In the genomic region with DNA sequence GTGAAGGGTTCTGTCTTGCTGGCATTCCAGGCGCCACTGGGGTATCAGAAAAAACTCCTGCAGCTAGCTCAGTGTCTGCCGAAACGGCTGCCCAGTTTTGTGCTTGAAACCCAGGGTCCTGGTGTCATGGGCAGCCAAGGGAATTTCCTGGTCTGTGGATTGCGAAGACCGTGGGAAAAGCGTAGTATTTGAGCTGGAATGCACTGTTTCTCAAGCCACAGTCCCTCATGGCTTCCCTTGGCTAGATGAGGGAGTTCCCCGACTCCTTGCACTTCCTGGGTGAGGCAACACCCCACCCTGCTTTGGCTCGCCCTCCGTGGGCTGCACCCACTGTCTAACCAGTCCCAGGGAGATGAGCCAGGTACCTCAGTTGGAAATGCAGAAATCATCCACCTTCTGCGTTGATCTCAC, we compare ENCODE assay signal across 11 cellular contexts. TPM values are rescaled to one million over a fixed set of nuclear protein-coding genes. Genes with fewer than 3 reads are reported as not detected.
DNase-seq lines count a peak whose midpoint lies in the region; ATAC-seq, FAIRE-seq and TF ChIP-seq lines count a peak whose summit lies in the region.
"Had no signal": no experiment of that assay in that cellular context is flagged by ENCODE, and none has a peak within 500 bp of the region (broad histone marks: within the 10 kb centered on the region; RNA-seq: fewer than 3 reads in every experiment).

No MANE protein-coding gene starts in this region.

- H3K36me3 ChIP-seq in right lobe of liver (peaks cover 0 to 46% (median 10%) of the 10 kb centered on the region in 4 donors), HepG2 (replicated peaks in 1 of 2; ENCODE audit: control insufficient read depth in 1 of 2, insufficient read depth in 2 of 2, low read length in 2 of 2) (peaks cover 18 to 47% of the 10 kb centered on the region in 2 experiments), brain microvascular endothelial cell (replicated peaks) (peaks cover 24% of the 10 kb centered on the region), lower lobe of right lung (peaks cover 81% of the 10 kb centered on the region), upper lobe of left lung (peaks cover 17 to 82% (median 49%) of the 10 kb centered on the region in 4 donors)

- in situ Hi-C loops in HepG2 (cut with HindIII; ENCODE audit: extremely low pct_ligation_motif_present, low pct_unique_long_range_greater_than_20kb) = no loop called here
- in situ Hi-C loops in brain microvascular endothelial cell (cut with HindIII; ENCODE audit: low pct_ligation_motif_present, low sequenced_read_pairs) = no loop called here
- in situ Hi-C loops in ACHN (cut with HindIII; ENCODE audit: low pct_ligation_motif_present, low pct_unique_long_range_greater_than_20kb, low sequenced_read_pairs) = no loop called here

- H3K4me3 ChIP-seq in right lobe of liver (no peak overlapping the region), HepG2 (replicated peaks in 1 of 3; ENCODE audit: insufficient read depth in 1 of 3, low read depth in 2 of 3, low read length in 3 of 3) (no peak overlapping the region), brain microvascular endothelial cell (ENCODE audit: low read depth, low read length) (no peak overlapping the region), lower lobe of right lung (no peak overlapping the region), upper lobe of left lung (no peak overlapping the region)
- H3K4me3 ChIP-seq: thoracic aorta had no signal

- no peak overlapping the region for H2AFZ ChIP-seq in HepG2 (ENCODE audit: low read length)

- FAIRE-seq in HepG2 (lab: Jason Lieb, UNC) = no peak

- TF ChIP-seq EP300 in HepG2 (IDR thresholded peaks at IDR 0.05; ENCODE audit: low read depth in 2 of 2, low read length in 2 of 2) = no peak
- no peak for TF ChIP-seq EP300 in HepG2 (CRISPR knock-in tag; IDR thresholded peaks at IDR 0.05; ENCODE audit: borderline replicate concordance)
- TF ChIP-seq EP300 in upper lobe of left lung (IDR thresholded peaks at IDR 0.05) = no peak

- H3K9me3 ChIP-seq in right lobe of liver = no peaks in the 10 kb centered on the region
- no peaks in the 10 kb centered on the region for H3K9me3 ChIP-seq in HepG2 (ENCODE audit: low read length)
- H3K9me3 ChIP-seq in lower lobe of right lung = no peaks in the 10 kb centered on the region
- H3K9me3 ChIP-seq in upper lobe of left lung = no peaks in the 10 kb centered on the region
- H3K9me3 ChIP-seq: Caco-2, thoracic aorta had no signal

- H3K79me2 ChIP-seq in HepG2 (ENCODE audit: insufficient read depth, low read length) = peaks cover 2% of the 10 kb centered on the region

- ATAC-seq in right lobe of liver = no peak
- ATAC-seq in HepG2 = no peak
- peak; percentile 51 to 52 for ATAC-seq in lower lobe of right lung
- ATAC-seq in upper lobe of left lung (ENCODE audit: low FRiP score in 2 of 2) = no peak
- ATAC-seq in GM18502 (IDR thresholded peaks at IDR 0.05; ENCODE audit: poor library complexity, unreplicated experiment) = no peak

- DNase-seq in right lobe of liver = peak in 2 of 3 donors; percentile 6 to 17
- no peak for DNase-seq in HepG2 (ENCODE audit: low spot score)
- peak; percentile 88 for DNase-seq in brain microvascular endothelial cell
- no peak for DNase-seq in lower lobe of right lung
- DNase-seq in upper lobe of left lung = peak in 1 of 2 donors; percentile 56
- DNase-seq in ACHN = no peak
- DNase-seq in GM19238 (ENCODE audit: insufficient read length, low spot score) = no peak
- DNase-seq: NCI-H2227 treated with DMSO at 0.1 percent for 48 hours had no signal

- CTCF ChIA-PET in HepG2 (lab: Yijun Ruan, JAX; ENCODE audit: low intra/inter-chr PET ratio, low total read pairs) = no interaction called here

- WGBS in right lobe of liver (ENCODE audit: insufficient coverage, low coverage, low lambda C conversion rate, missing lambda C conversion rate) = 20% methylated on average over 1 of the region's 10 CpGs
- 100% methylated on average over 9 of the region's 10 CpGs for WGBS in HepG2 (ENCODE audit: low lambda C conversion rate)
- WGBS in upper lobe of left lung, 2 donors = 62 to 70% methylated on average over 8 to 10 of the region's 10 CpGs

- no peak overlapping the region for H3K4me2 ChIP-seq in HepG2 (ENCODE audit: low read depth, low read length)

- intact Hi-C loops in right lobe of liver (cut with DNase I) (no loop called here), HepG2 (cut with micrococcal nuclease; ENCODE audit: unreplicated experiment) (no loop called here), lower lobe of right lung (cut with DNase I) (no loop called here)

- H3K9ac ChIP-seq in HepG2 (ENCODE audit: insufficient read depth, low read depth, low read length) = no peak overlapping the region

- POLR2A ChIA-PET in HepG2 (lab: Yijun Ruan, JAX) = no interaction called here

- H4K20me1 ChIP-seq in HepG2 (ENCODE audit: insufficient read depth, low read length) = no peaks in the 10 kb centered on the region

- BruUV-seq in HepG2 (replicated peaks; lab: Mats Ljungman, UMichigan) = no TSS peak

- H3K27me3 ChIP-seq in right lobe of liver (no peaks in the 10 kb centered on the region), HepG2 (ENCODE audit: control insufficient read depth in 1 of 2, insufficient read depth in 2 of 2, low read length in 2 of 2) (no peaks in the 10 kb centered on the region), brain microvascular endothelial cell (replicated peaks) (no peaks in the 10 kb centered on the region), lower lobe of right lung (ENCODE audit: low read depth) (no peaks in the 10 kb centered on the region), upper lobe of left lung (no peaks in the 10 kb centered on the region)

- no peak for TF ChIP-seq RAD21 in HepG2 (CRISPR knock-in tag; IDR thresholded peaks at IDR 0.05)

- no peak for TF ChIP-seq POLR2A in right lobe of liver (IDR thresholded peaks at IDR 0.05)
- no peak for TF ChIP-seq POLR2A in HepG2 (IDR thresholded peaks at IDR 0.05; ENCODE audit: insufficient read depth in 1 of 2, low read depth in 2 of 2, low read length in 2 of 2)
- TF ChIP-seq POLR2A in upper lobe of left lung (IDR thresholded peaks at IDR 0.05) = no peak

- no peak for TF ChIP-seq CTCF in right lobe of liver (IDR thresholded peaks at IDR 0.05)
- TF ChIP-seq CTCF in HepG2 (CRISPR knock-in tag; IDR thresholded peaks at IDR 0.05) = no peak
- TF ChIP-seq CTCF in brain microvascular endothelial cell (IDR thresholded peaks at IDR 0.05; ENCODE audit: low read depth, low read length, missing control alignments) = no peak
- no peak for TF ChIP-seq CTCF in lower lobe of right lung (IDR thresholded peaks at IDR 0.05)
- TF ChIP-seq CTCF in upper lobe of left lung (IDR thresholded peaks at IDR 0.05) = no peak

- H3K4me1 ChIP-seq in right lobe of liver (peaks cover 0 to 11% (median 0%) of the 10 kb centered on the region in 4 donors), HepG2 (ENCODE audit: insufficient read depth, low read length) (no peaks in the 10 kb centered on the region; the same call in 1 of the 2 replicates), lower lobe of right lung (peaks cover 23% of the 10 kb centered on the region), upper lobe of left lung (peaks cover 17 to 28% (median 21%) of the 10 kb centered on the region in 4 donors)
- H3K4me1 ChIP-seq: Caco-2 had no signal

- no peak overlapping the region for H3K27ac ChIP-seq in right lobe of liver
- no peak overlapping the region for H3K27ac ChIP-seq in HepG2 (ENCODE audit: extremely low read length, insufficient read depth, low read length)
- peak overlapping the region; percentile 98 for H3K27ac ChIP-seq in brain microvascular endothelial cell
- peak overlapping the region; percentile 41 for H3K27ac ChIP-seq in lower lobe of right lung
- H3K27ac ChIP-seq in upper lobe of left lung = peak overlapping the region; percentile 32 to 54 (median 41)
- H3K27ac ChIP-seq: thoracic aorta had no signal

RNA-seq across cellular contexts. Expression of a gene that starts 40.1 kb away (rescaled TPM):
- total RNA-seq in right lobe of liver (10 to 100 TPM; 16.1 to 24.7 (median 19.5) TPM), HepG2 (2016; rRNA removed; fragmentation: Illumina TruSeq; extraction: Trizol) (47.9 and 63.4 TPM in 2 replicates), lower lobe of right lung (20.7 TPM), upper lobe of left lung (10 to 100 TPM; 17.2 to 30.4 (median 22.4) TPM)
- 11.5 and 13.9 TPM in 2 replicates for total RNA-seq in HepG2 (2016; cell fraction: cytosol; rRNA removed; fragmentation: Illumina TruSeq; extraction: Trizol; ENCODE audit: low read depth)
- 48.3 and 54.0 TPM in 2 replicates for total RNA-seq in HepG2 (2016; cell fraction: insoluble cytoplasmic fraction; rRNA removed; fragmentation: Illumina TruSeq; extraction: Trizol)
- total RNA-seq in HepG2 (2016; cell fraction: membrane; rRNA removed; fragmentation: Illumina TruSeq; extraction: Trizol) = 23.0 and 27.1 TPM in 2 replicates
- 25.4 and 26.5 TPM in 2 replicates for total RNA-seq in HepG2 (2016; cell fraction: nucleus; rRNA removed; fragmentation: Illumina TruSeq; extraction: Trizol)
- polyA plus RNA-seq in HepG2 (2011; rRNA removed) = 6.8 and 6.9 TPM in 2 replicates
- 4.8 and 5.2 TPM in 2 replicates for polyA plus RNA-seq in HepG2 (2011; cell fraction: cytosol; rRNA removed)
- 8.6 and 9.1 TPM in 2 replicates for polyA plus RNA-seq in HepG2 (2011; cell fraction: nucleus; rRNA removed)
- polyA plus RNA-seq in HepG2 (2012) = 23.7 and 25.5 TPM in 2 replicates
- polyA plus RNA-seq in HepG2 (2016; cell fraction: cytosol; fragmentation: Illumina TruSeq; extraction: Trizol; ENCODE audit: low read depth) = 5.0 and 6.7 TPM in 2 replicates
- polyA plus RNA-seq in HepG2 (2016; cell fraction: insoluble cytoplasmic fraction; fragmentation: Illumina TruSeq; extraction: Trizol; ENCODE audit: low read depth) = 48.2 and 58.0 TPM in 2 replicates
- 12.7 and 14.5 TPM in 2 replicates for polyA plus RNA-seq in HepG2 (2016; cell fraction: membrane; fragmentation: Illumina TruSeq; extraction: Trizol; ENCODE audit: low read depth)
- polyA plus RNA-seq in HepG2 (2016; cell fraction: nucleus; fragmentation: Illumina TruSeq; extraction: Trizol; ENCODE audit: insufficient read depth, low read depth) = 36.4 and 41.5 TPM in 2 replicates
- polyA minus RNA-seq in HepG2 (2011; rRNA and poly(A)+ RNA removed; ENCODE audit: low replicate concordance) = 7.1 and 9.6 TPM in 2 replicates
- 10.4 and 14.8 TPM in 2 replicates for polyA minus RNA-seq in HepG2 (2011; cell fraction: cytosol; rRNA and poly(A)+ RNA removed)
- polyA minus RNA-seq in HepG2 (2011; cell fraction: nucleus; rRNA and poly(A)+ RNA removed) = 10.0 and 12.2 TPM in 2 replicates

RNA-seq across cellular contexts. Expression of a gene that starts 40.2 kb away (rescaled TPM):
- total RNA-seq in right lobe of liver (1 to 10 TPM; 1.0 to 4.3 (median 2.8) TPM), HepG2 (2016; rRNA removed; fragmentation: Illumina TruSeq; extraction: Trizol) (2.0 and 2.5 TPM in 2 replicates), lower lobe of right lung (7.1 TPM), upper lobe of left lung (10 to 100 TPM in 1 of 6 donors, 1 to 10 TPM in 5; 3.3 to 10.4 (median 4.7) TPM)
- total RNA-seq in HepG2 (2016; cell fraction: cytosol; rRNA removed; fragmentation: Illumina TruSeq; extraction: Trizol; ENCODE audit: low read depth) = 1.9 and 2.1 TPM in 2 replicates
- total RNA-seq in HepG2 (2016; cell fraction: insoluble cytoplasmic fraction; rRNA removed; fragmentation: Illumina TruSeq; extraction: Trizol) = 2.5 and 3.1 TPM in 2 replicates
- 4.7 and 4.9 TPM in 2 replicates for total RNA-seq in HepG2 (2016; cell fraction: membrane; rRNA removed; fragmentation: Illumina TruSeq; extraction: Trizol)
- 1.2 and 1.4 TPM in 2 replicates for total RNA-seq in HepG2 (2016; cell fraction: nucleus; rRNA removed; fragmentation: Illumina TruSeq; extraction: Trizol)
- 1.6 and 1.8 TPM in 2 replicates for polyA plus RNA-seq in HepG2 (2011; rRNA removed)
- 1.2 TPM in 2 replicates for polyA plus RNA-seq in HepG2 (2011; cell fraction: cytosol; rRNA removed)
- 1.2 and 1.3 TPM in 2 replicates for polyA plus RNA-seq in HepG2 (2011; cell fraction: nucleus; rRNA removed)
- 1.5 and 1.7 TPM in 2 replicates for polyA plus RNA-seq in HepG2 (2012)
- polyA plus RNA-seq in HepG2 (2016; cell fraction: cytosol; fragmentation: Illumina TruSeq; extraction: Trizol; ENCODE audit: low read depth) = 2.8 TPM in 2 replicates
- 3.0 TPM in 2 replicates for polyA plus RNA-seq in HepG2 (2016; cell fraction: insoluble cytoplasmic fraction; fragmentation: Illumina TruSeq; extraction: Trizol; ENCODE audit: low read depth)
- 4.7 TPM in 2 replicates for polyA plus RNA-seq in HepG2 (2016; cell fraction: membrane; fragmentation: Illumina TruSeq; extraction: Trizol; ENCODE audit: low read depth)
- 2.1 and 2.8 TPM in 2 replicates for polyA plus RNA-seq in HepG2 (2016; cell fraction: nucleus; fragmentation: Illumina TruSeq; extraction: Trizol; ENCODE audit: insufficient read depth, low read depth)
- 2.6 and 2.7 TPM in 2 replicates for polyA minus RNA-seq in HepG2 (2011; rRNA and poly(A)+ RNA removed; ENCODE audit: low replicate concordance)
- 0.88 and 1.4 TPM in 2 replicates for polyA minus RNA-seq in HepG2 (2011; cell fraction: cytosol; rRNA and poly(A)+ RNA removed)
- 1.4 and 3.2 TPM in 2 replicates for polyA minus RNA-seq in HepG2 (2011; cell fraction: nucleus; rRNA and poly(A)+ RNA removed)

Comparison
In these comparisons a context has a peak if more than half of its experiments do, and no peak if none do; other contexts are left out.
1. DNase-seq: peak in right lobe of liver (2 of 3) and brain microvascular endothelial cell (single experiment); none in HepG2 (single experiment), lower lobe of right lung (single experiment), ACHN (single experiment) and GM19238 (single experiment).
2. ATAC-seq: peak in lower lobe of right lung (2 of 2); none in right lobe of liver (0 of 4), HepG2 (single experiment), upper lobe of left lung (0 of 2) and GM18502 (single experiment).
3. H3K27ac ChIP-seq: peak in brain microvascular endothelial cell (single experiment), lower lobe of right lung (single experiment) and upper lobe of left lung (4 of 4); none in right lobe of liver (0 of 3) and HepG2 (single experiment).